In genomic region chr2:204984421-204984925, GRCh38 we compare ENCODE assay signal across 20 cellular contexts.
DNase-seq lines count a peak whose midpoint lies in the region; ATAC-seq and TF ChIP-seq lines count a peak whose summit lies in the region.
"Had no signal": no experiment of that assay in that cellular context is flagged by ENCODE, and none has a peak within 500 bp of the region (broad histone marks: within the 10 kb centered on the region; RNA-seq: fewer than 3 reads in every experiment).

No MANE protein-coding gene starts in this region.

- no peak for ATAC-seq in HG02884 (IDR thresholded peaks at IDR 0.05; ENCODE audit: unreplicated experiment)
- ATAC-seq in stimulated activated effector memory CD8-positive, alpha-beta T cell treated with anti-CD3 and anti-CD28 coated beads, Interleukin-12 subunit alpha, Interleukin-12 subunit beta, amount 100 ng/mL, for 72 hours: no peak
- ATAC-seq in activated CD8-positive, alpha-beta T cell treated with anti-CD3 and anti-CD28 coated beads, Interleukin-2, amount 10 ng/mL, durations not matched to agents 7 days and 5 days: no peak
- ATAC-seq: left colon, Panc1, sciatic nerve had no signal

- POLR2A ChIA-PET in activated CD8-positive, alpha-beta T cell treated with anti-CD3 and anti-CD28 coated beads, Interleukin-2, amount 10 ng/mL, durations not matched to agents 7 days and 5 days (lab: Charles Lee): no interaction called here

- TF ChIP-seq CTCF in nephron progenitor cell (IDR thresholded peaks at IDR 0.05): no peak

- H3K27me3 Mint-ChIP-seq in nephron progenitor cell (ENCODE audit: low read depth, poor library complexity): peaks cover 4% of the 10 kb centered on the region
- no peaks in the 10 kb centered on the region for H3K27me3 Mint-ChIP-seq in activated CD8-positive, alpha-beta T cell treated with anti-CD3 and anti-CD28 coated beads, Interleukin-2, amount 10 ng/mL, durations not matched to agents 7 days and 5 days (ENCODE audit: low read depth)

- no peaks in the 10 kb centered on the region for H3K9me3 Mint-ChIP-seq in nephron progenitor cell
- H3K9me3 Mint-ChIP-seq in stimulated activated effector memory CD8-positive, alpha-beta T cell treated with anti-CD3 and anti-CD28 coated beads, Interleukin-12 subunit alpha, Interleukin-12 subunit beta, amount 100 ng/mL, for 72 hours: peaks cover 3% of the 10 kb centered on the region
- H3K9me3 Mint-ChIP-seq in activated CD8-positive, alpha-beta T cell treated with anti-CD3 and anti-CD28 coated beads, Interleukin-2, amount 10 ng/mL, durations not matched to agents 7 days and 5 days (ENCODE audit: insufficient read depth): peaks cover 7% of the 10 kb centered on the region

- H3K4me3 Mint-ChIP-seq in nephron progenitor cell: no peak overlapping the region
- H3K4me3 Mint-ChIP-seq in stimulated activated effector memory CD8-positive, alpha-beta T cell treated with anti-CD3 and anti-CD28 coated beads, Interleukin-12 subunit alpha, Interleukin-12 subunit beta, amount 100 ng/mL, for 72 hours: no peak overlapping the region
- H3K4me3 Mint-ChIP-seq in activated CD8-positive, alpha-beta T cell treated with anti-CD3 and anti-CD28 coated beads, Interleukin-2, amount 10 ng/mL, durations not matched to agents 7 days and 5 days: no peak overlapping the region
- H3K4me3 Mint-ChIP-seq: brain had no signal

- no peaks in the 10 kb centered on the region for H3K36me3 Mint-ChIP-seq in nephron progenitor cell (ENCODE audit: low read depth)
- H3K36me3 Mint-ChIP-seq in stimulated activated effector memory CD8-positive, alpha-beta T cell treated with anti-CD3 and anti-CD28 coated beads, Interleukin-12 subunit alpha, Interleukin-12 subunit beta, amount 100 ng/mL, for 72 hours: no peaks in the 10 kb centered on the region
- H3K36me3 Mint-ChIP-seq in activated CD8-positive, alpha-beta T cell treated with anti-CD3 and anti-CD28 coated beads, Interleukin-2, amount 10 ng/mL, durations not matched to agents 7 days and 5 days (ENCODE audit: low read depth): peaks cover 4% of the 10 kb centered on the region

- DNase-seq in AG08396 (ENCODE audit: low spot score) (peak; percentile 13), EL (peak; percentile 38), amniotic epithelial cell (ENCODE audit: low read depth) (peak; percentile 8), kidney glomerular epithelial cell (lab: John Stamatoyannopoulos, UW) (peak; percentile 71), nephron progenitor cell (no peak)
- no peak for DNase-seq in stimulated activated effector memory CD8-positive, alpha-beta T cell treated with anti-CD3 and anti-CD28 coated beads, Interleukin-12 subunit alpha, Interleukin-12 subunit beta, amount 100 ng/mL, for 72 hours (ENCODE audit: low spot score in 2 of 2)
- DNase-seq in activated CD8-positive, alpha-beta T cell treated with anti-CD3 and anti-CD28 coated beads, Interleukin-2, amount 10 ng/mL, durations not matched to agents 7 days and 5 days: no peak
- DNase-seq: activated naive CD4-positive, alpha-beta T cell treated with Interleukin-2 at 50 U/mL for 16 hours; glutamatergic neuron; H7; left colon; NCI-H1436 treated with DMSO at 0.1 percent for 48 hours; NCI-H526; posterior cingulate gyrus; SHP77 treated with DMSO at 0.1 percent for 48 hours; stimulated activated naive CD4-positive, alpha-beta T cell had no signal

- CTCF ChIA-PET in activated CD8-positive, alpha-beta T cell treated with anti-CD3 and anti-CD28 coated beads, Interleukin-2, amount 10 ng/mL, durations not matched to agents 7 days and 5 days (lab: Charles Lee): interaction anchor here (0.9 kb wide), 1 partner anchor 14 kb away, joined by 4 read pairs; no protein-coding TSS in a partner anchor

- no peak overlapping the region for H3K27ac Mint-ChIP-seq in nephron progenitor cell
- no peak overlapping the region for H3K27ac Mint-ChIP-seq in stimulated activated effector memory CD8-positive, alpha-beta T cell treated with anti-CD3 and anti-CD28 coated beads, Interleukin-12 subunit alpha, Interleukin-12 subunit beta, amount 100 ng/mL, for 72 hours
- H3K27ac Mint-ChIP-seq in activated CD8-positive, alpha-beta T cell treated with anti-CD3 and anti-CD28 coated beads, Interleukin-2, amount 10 ng/mL, durations not matched to agents 7 days and 5 days: no peak overlapping the region
- H3K27ac Mint-ChIP-seq: brain had no signal

- peaks cover 36% of the 10 kb centered on the region for H3K4me1 Mint-ChIP-seq in nephron progenitor cell
- no peaks in the 10 kb centered on the region for H3K4me1 Mint-ChIP-seq in stimulated activated effector memory CD8-positive, alpha-beta T cell treated with anti-CD3 and anti-CD28 coated beads, Interleukin-12 subunit alpha, Interleukin-12 subunit beta, amount 100 ng/mL, for 72 hours
- peaks cover 16% of the 10 kb centered on the region for H3K4me1 Mint-ChIP-seq in activated CD8-positive, alpha-beta T cell treated with anti-CD3 and anti-CD28 coated beads, Interleukin-2, amount 10 ng/mL, durations not matched to agents 7 days and 5 days (ENCODE audit: low read depth)

Comparison
In these comparisons a context has a peak if more than half of its experiments do, and no peak if none do; other contexts are left out.
1. DNase-seq: peak in AG08396 (single experiment), EL (single experiment), amniotic epithelial cell (single experiment) and kidney glomerular epithelial cell (single experiment); none in nephron progenitor cell (single experiment), stimulated activated effector memory CD8-positive, alpha-beta T cell treated with anti-CD3 and anti-CD28 coated beads, Interleukin-12 subunit alpha, Interleukin-12 subunit beta, amount 100 ng/mL, for 72 hours (0 of 2) and activated CD8-positive, alpha-beta T cell treated with anti-CD3 and anti-CD28 coated beads, Interleukin-2, amount 10 ng/mL, durations not matched to agents 7 days and 5 days (single experiment).